Comparison of ENCODE assay signal across 26 cellular contexts in the genomic region with DNA sequence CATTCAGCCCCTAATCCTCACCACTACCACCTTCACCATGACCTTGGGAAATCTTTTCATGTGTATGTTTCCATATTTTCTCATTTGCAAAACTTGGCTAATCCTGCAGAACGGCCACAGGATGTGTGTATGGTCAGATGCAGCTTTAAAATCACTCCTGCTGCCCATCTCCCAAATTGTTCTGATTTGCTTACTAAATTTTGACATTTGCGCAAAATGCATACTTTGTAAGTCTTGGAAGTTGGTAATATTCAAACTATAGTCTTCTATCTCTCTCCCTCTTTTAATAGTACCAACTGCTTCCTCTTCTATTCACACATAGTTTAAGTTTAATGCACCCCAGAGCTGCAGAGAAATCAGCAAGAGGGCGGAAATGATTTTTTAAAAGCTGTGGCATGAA.
"Had no signal": no experiment of that assay in that cellular context is flagged by ENCODE, and none has a peak within 500 bp of the region (broad histone marks: within the 10 kb centered on the region; RNA-seq: fewer than 3 reads in every experiment).

No MANE protein-coding gene starts in this region.

- ATAC-seq: activated CD8-positive, alpha-beta memory T cell treated with anti-CD3 and anti-CD28 coated beads, Interleukin-2, amount 10 ng/mL, durations not matched to agents 7 days and 5 days; body of pancreas; gastroesophageal sphincter; heart right ventricle had no signal

- DNase-seq: activated CD4-positive, alpha-beta memory T cell treated with anti-CD3 and anti-CD28 coated beads for 36 hours; activated CD4-positive, alpha-beta T cell treated with anti-CD3 and anti-CD28 coated beads for 36 hours; activated CD4-positive, alpha-beta T cell treated with anti-CD3 and anti-CD28 coated beads, Interleukin-2, amount 10 ng/mL, durations not matched to agents 24 days and 14 days; activated CD4-positive, CD25-positive, alpha-beta regulatory T cell; activated CD4-positive, CD25-positive, alpha-beta regulatory T cell treated with anti-CD3 and anti-CD28 coated beads, Interleukin-2, amount 50 U/mL, for 72 hours; activated CD8-positive, alpha-beta memory T cell treated with anti-CD3 and anti-CD28 coated beads, Interleukin-2, amount 10 ng/mL, durations not matched to agents 7 days and 5 days; activated CD8-positive, alpha-beta memory T cell treated with anti-CD3 and anti-CD28 coated beads, Interleukin-2, amount 50 U/mL, for 4 hours; activated CD8-positive, alpha-beta T cell treated with anti-CD3 and anti-CD28 coated beads, Interleukin-2, amount 10 ng/mL, durations not matched to agents 7 days and 5 days; activated effector memory CD4-positive, alpha-beta T cell treated with anti-CD3 and anti-CD28 coated beads, Interleukin-2, amount 50 U/mL, for 16 hours; activated naive CD4-positive, alpha-beta T cell treated with anti-CD3 and anti-CD28 coated beads for 36 hours; activated naive CD8-positive, alpha-beta T cell treated with anti-CD3 and anti-CD28 coated beads, Interleukin-2, amount 10 ng/mL, durations not matched to agents 7 days and 5 days; activated T-cell treated with anti-CD3 and anti-CD28 coated beads, Interleukin-2, amount 50 U/mL, for 1 hour; activated T-cell treated with anti-CD3 and anti-CD28 coated beads, Interleukin-2, amount 50 U/mL, for 48 hours; amniotic stem cell; anterior cingulate cortex; body of pancreas; caudate nucleus; effector CD8-positive, alpha-beta T cell; esophagus squamous epithelium; foreskin melanocyte; heart right ventricle; T-helper 2 cell had no signal

- H3K9me3 Mint-ChIP-seq: activated CD4-positive, alpha-beta memory T cell treated with anti-CD3 and anti-CD28 coated beads for 36 hours; activated CD4-positive, alpha-beta T cell treated with anti-CD3 and anti-CD28 coated beads, Interleukin-2, amount 10 ng/mL, durations not matched to agents 24 days and 14 days; activated naive CD4-positive, alpha-beta T cell treated with anti-CD3 and anti-CD28 coated beads for 36 hours; activated naive CD4-positive, alpha-beta T cell treated with anti-CD3 and anti-CD28 coated beads, Interleukin-2, amount 50 U/mL, for 24 hours; activated naive CD8-positive, alpha-beta T cell treated with anti-CD3 and anti-CD28 coated beads, Interleukin-2, amount 10 ng/mL, durations not matched to agents 7 days and 5 days; activated T-helper 1 cell treated with anti-CD3 and anti-CD28 coated beads, Interleukin-12 subunit alpha, Interleukin-12 subunit beta, Interleukin-2, Interleukin-4 antibody, amounts not matched to agents 30 ng/mL and 10 ng/mL and 1 ng/mL, durations not matched to agents 14 hours and 24 hours and 36 hours; activated T-helper 2 cell treated with anti-CD3 and anti-CD28 coated beads, Interferon-gamma antibody, Interleukin-2, Interleukin-4, amounts not matched to agents 10 μg/mL and 5 μg/mL and 100 μg/mL, durations not matched to agents 14 hours and 24 hours and 36 hours had no signal

- H3K36me3 Mint-ChIP-seq: activated CD4-positive, alpha-beta memory T cell treated with anti-CD3 and anti-CD28 coated beads for 36 hours; activated naive CD4-positive, alpha-beta T cell treated with anti-CD3 and anti-CD28 coated beads, Interleukin-2, amount 50 U/mL, for 24 hours had no signal

- H3K27me3 Mint-ChIP-seq: activated CD4-positive, alpha-beta memory T cell treated with anti-CD3 and anti-CD28 coated beads for 36 hours; activated CD4-positive, alpha-beta T cell treated with anti-CD3 and anti-CD28 coated beads for 36 hours; activated CD4-positive, alpha-beta T cell treated with anti-CD3 and anti-CD28 coated beads, Interleukin-2, amount 10 ng/mL, durations not matched to agents 24 days and 14 days; activated CD8-positive, alpha-beta memory T cell treated with anti-CD3 and anti-CD28 coated beads, Interleukin-2, amount 10 ng/mL, durations not matched to agents 7 days and 5 days; activated naive CD4-positive, alpha-beta T cell treated with anti-CD3 and anti-CD28 coated beads, Interleukin-2, amount 50 U/mL, for 24 hours; activated naive CD8-positive, alpha-beta T cell treated with anti-CD3 and anti-CD28 coated beads, Interleukin-2, amount 10 ng/mL, durations not matched to agents 7 days and 5 days had no signal

- H3K4me3 Mint-ChIP-seq: activated CD4-positive, alpha-beta memory T cell treated with anti-CD3 and anti-CD28 coated beads for 36 hours; activated CD4-positive, alpha-beta T cell treated with anti-CD3 and anti-CD28 coated beads for 36 hours; activated CD4-positive, alpha-beta T cell treated with anti-CD3 and anti-CD28 coated beads, Interleukin-2, amount 10 ng/mL, durations not matched to agents 24 days and 14 days; activated CD8-positive, alpha-beta memory T cell treated with anti-CD3 and anti-CD28 coated beads, Interleukin-2, amount 10 ng/mL, durations not matched to agents 7 days and 5 days; activated CD8-positive, alpha-beta T cell treated with anti-CD3 and anti-CD28 coated beads, Interleukin-2, amount 10 ng/mL, durations not matched to agents 7 days and 5 days; activated naive CD4-positive, alpha-beta T cell treated with anti-CD3 and anti-CD28 coated beads for 36 hours; activated naive CD4-positive, alpha-beta T cell treated with anti-CD3 and anti-CD28 coated beads, Interleukin-2, amount 50 U/mL, for 24 hours; activated naive CD8-positive, alpha-beta T cell treated with anti-CD3 and anti-CD28 coated beads, Interleukin-2, amount 10 ng/mL, durations not matched to agents 7 days and 5 days; activated T-helper 1 cell treated with anti-CD3 and anti-CD28 coated beads, Interleukin-12 subunit alpha, Interleukin-12 subunit beta, Interleukin-2, Interleukin-4 antibody, amounts not matched to agents 30 ng/mL and 10 ng/mL and 1 ng/mL, durations not matched to agents 14 hours and 24 hours and 36 hours had no signal

- H3K27ac Mint-ChIP-seq: activated CD4-positive, alpha-beta memory T cell treated with anti-CD3 and anti-CD28 coated beads for 36 hours; activated CD4-positive, alpha-beta T cell treated with anti-CD3 and anti-CD28 coated beads for 36 hours; activated CD4-positive, alpha-beta T cell treated with anti-CD3 and anti-CD28 coated beads, Interleukin-2, amount 10 ng/mL, durations not matched to agents 24 days and 14 days; activated CD8-positive, alpha-beta memory T cell treated with anti-CD3 and anti-CD28 coated beads, Interleukin-2, amount 10 ng/mL, durations not matched to agents 7 days and 5 days; activated CD8-positive, alpha-beta T cell treated with anti-CD3 and anti-CD28 coated beads, Interleukin-2, amount 10 ng/mL, durations not matched to agents 7 days and 5 days; activated naive CD4-positive, alpha-beta T cell treated with anti-CD3 and anti-CD28 coated beads for 36 hours; activated naive CD4-positive, alpha-beta T cell treated with anti-CD3 and anti-CD28 coated beads, Interleukin-2, amount 50 U/mL, for 24 hours; activated naive CD8-positive, alpha-beta T cell treated with anti-CD3 and anti-CD28 coated beads, Interleukin-2, amount 10 ng/mL, durations not matched to agents 7 days and 5 days; activated T-helper 1 cell treated with anti-CD3 and anti-CD28 coated beads, Interleukin-12 subunit alpha, Interleukin-12 subunit beta, Interleukin-2, Interleukin-4 antibody, amounts not matched to agents 30 ng/mL and 10 ng/mL and 1 ng/mL, durations not matched to agents 14 hours and 24 hours and 36 hours; activated T-helper 2 cell treated with anti-CD3 and anti-CD28 coated beads, Interferon-gamma antibody, Interleukin-2, Interleukin-4, amounts not matched to agents 10 μg/mL and 5 μg/mL and 100 μg/mL, durations not matched to agents 14 hours and 24 hours and 36 hours had no signal
